In the genomic region with DNA sequence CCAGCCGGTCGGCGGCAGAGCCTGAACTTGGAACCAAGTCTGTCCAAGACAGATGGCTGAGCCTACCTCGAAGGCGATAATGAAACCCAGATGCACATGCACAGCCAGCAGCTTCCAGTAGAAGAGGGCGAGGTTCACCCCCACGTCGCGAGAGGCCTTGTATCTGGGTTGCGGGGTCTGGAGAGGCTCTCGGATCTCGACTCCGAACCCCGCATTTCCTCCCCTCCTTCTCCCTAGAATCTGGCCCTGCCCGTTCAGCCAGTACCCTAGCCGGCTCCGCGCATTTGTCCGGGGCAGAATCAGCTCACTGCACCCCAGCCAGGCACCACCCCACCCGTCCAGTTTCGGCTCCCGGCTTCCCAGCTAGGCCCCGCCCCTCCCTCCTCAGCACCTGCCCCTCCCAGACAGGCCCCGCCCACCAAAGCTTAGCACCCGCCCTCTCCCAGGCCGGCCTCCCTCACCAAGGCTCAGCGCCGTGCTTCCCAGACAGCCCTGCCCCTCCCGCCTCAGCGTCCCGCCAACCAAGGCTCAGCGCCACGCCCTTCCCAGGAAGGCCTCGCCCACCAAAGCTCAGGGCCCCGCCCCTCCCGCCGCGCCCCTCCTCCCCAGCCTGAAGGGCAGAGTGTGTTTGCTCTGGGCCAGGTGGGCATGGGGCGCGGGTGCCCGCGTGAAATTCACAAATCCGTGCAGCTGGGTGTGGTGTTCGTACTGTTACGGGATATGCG, we compare ENCODE assay signal across 8 cellular contexts. TPM values are rescaled to one million over a fixed set of nuclear protein-coding genes. Genes with fewer than 3 reads are reported as not detected.
DNase-seq lines count a peak whose midpoint lies in the region; ATAC-seq and TF ChIP-seq lines count a peak whose summit lies in the region.

No MANE protein-coding gene starts in this region.

- H3K79me2 ChIP-seq in DND-41 (ENCODE audit: insufficient read depth, low read length) (no peaks in the 10 kb centered on the region), GM23248 (ENCODE audit: insufficient read depth) (no peaks in the 10 kb centered on the region)

- H3K4me3 ChIP-seq in DND-41 (ENCODE audit: low read depth in 1 of 2, low read length in 2 of 2) (no peak overlapping the region), GM23248 (peak overlapping the region; percentile 62), neuron (ENCODE audit: low read length) (peak overlapping the region; percentile 31), stomach (peak overlapping the region; percentile 49 to 56 (median 52))

- no peaks in the 10 kb centered on the region for H3K36me3 ChIP-seq in DND-41 (ENCODE audit: insufficient read depth, low read length)
- no peaks in the 10 kb centered on the region for H3K36me3 ChIP-seq in GM23248 (ENCODE audit: low read depth)
- H3K36me3 ChIP-seq in neuron (ENCODE audit: insufficient read depth, low read length): no peaks in the 10 kb centered on the region
- no peaks in the 10 kb centered on the region for H3K36me3 ChIP-seq in stomach

- peak; percentile 95 for ATAC-seq in DND-41 (ENCODE audit: insufficient read depth, low read depth)

- H2AFZ ChIP-seq in DND-41 (ENCODE audit: low read depth, low read length) (no peak overlapping the region), GM23248 (peak overlapping the region; percentile 94), neuron (ENCODE audit: low read depth, low read length) (peak overlapping the region; percentile 30)

- in situ Hi-C loops in GM23248 (cut with MboI): no loop called here

- H3K4me2 ChIP-seq in DND-41 (ENCODE audit: insufficient read depth, low read length): no peak overlapping the region
- peak overlapping the region; percentile 80 for H3K4me2 ChIP-seq in GM23248 (ENCODE audit: unreplicated experiment)

- H3K9me3 ChIP-seq in DND-41 (ENCODE audit: insufficient read depth, low read length, severe bottlenecking) (no peaks in the 10 kb centered on the region), GM23248 (ENCODE audit: low read depth) (no peaks in the 10 kb centered on the region), neuron (ENCODE audit: low read length) (no peaks in the 10 kb centered on the region), stomach (no peaks in the 10 kb centered on the region)

- H3K9me2 ChIP-seq in GM23248 (ENCODE audit: insufficient read depth): no peaks in the 10 kb centered on the region

- peaks cover 5% of the 10 kb centered on the region; the same call in 1 of the 2 replicates for H3F3A ChIP-seq in GM23248 (ENCODE audit: insufficient read depth)

- H4K20me1 ChIP-seq in DND-41 (ENCODE audit: insufficient read depth, low read length) (no peaks in the 10 kb centered on the region), GM23248 (ENCODE audit: insufficient read depth) (no peaks in the 10 kb centered on the region)

- TF ChIP-seq POLR2A in stomach (IDR thresholded peaks at IDR 0.05): peak in 1 of 4 donors; percentile 35

- TF ChIP-seq CTCF in DND-41 (IDR thresholded peaks at IDR 0.05; ENCODE audit: borderline replicate concordance, extremely low read depth, low read length, poor library complexity, severe bottlenecking) (no peak), stomach (IDR thresholded peaks at IDR 0.05) (no peak)

- no peak overlapping the region for H3K9ac ChIP-seq in DND-41 (ENCODE audit: low read depth, low read length)
- H3K9ac ChIP-seq in GM23248: peak overlapping the region; percentile 54; the same call in 1 of the 2 replicates

- H3K27ac ChIP-seq in DND-41 (ENCODE audit: low read length) (no peak overlapping the region), GM23248 (no peak overlapping the region), stomach (peak overlapping the region; percentile 83 to 92 (median 85))

- TF ChIP-seq EP300 in stomach (IDR thresholded peaks at IDR 0.05): no peak

- intact Hi-C loops in stomach (cut with DNase I; ENCODE audit: low total_unique reads): no loop called here

- 3% methylated on average over 32 to 41 of the region's 46 CpGs for WGBS in GM23248 (ENCODE audit: low coverage in 1 of 2, low lambda C conversion rate in 2 of 2, missing lambda C conversion rate in 2 of 2), 2 experiments
- WGBS in stomach, 5 donors: 1 to 2% (median 2%) methylated on average over 23 to 46 of the region's 46 CpGs

- peak; percentile 80 for DNase-seq in DND-41
- peak; percentile 100 for DNase-seq in GM23248
- peak; percentile 97 for DNase-seq in LoVo (ENCODE audit: low spot score)
- peak; percentile 40 for DNase-seq in SIG-M5 (lab: John Stamatoyannopoulos, UW)
- DNase-seq in activated gamma-delta T cell treated with anti-CD3 and anti-CD28 coated beads, Interleukin-2, amount 50 U/mL, for 16 hours (ENCODE audit: low read depth): peak; percentile 84
- DNase-seq in foreskin melanocyte: peak; percentile 80
- peak; percentile 100 for DNase-seq in stomach

- no peaks in the 10 kb centered on the region for H3K27me3 ChIP-seq in DND-41 (ENCODE audit: insufficient read depth, low read length, poor library complexity)
- H3K27me3 ChIP-seq in GM23248 (replicated peaks; ENCODE audit: insufficient read depth): no peaks in the 10 kb centered on the region
- H3K27me3 ChIP-seq in neuron (ENCODE audit: insufficient read depth, low read length): peaks cover 31% of the 10 kb centered on the region
- no peaks in the 10 kb centered on the region for H3K27me3 ChIP-seq in stomach

- H3K4me1 ChIP-seq in DND-41 (ENCODE audit: insufficient read depth, low read length) (no peaks in the 10 kb centered on the region), GM23248 (ENCODE audit: insufficient read depth) (no peaks in the 10 kb centered on the region), neuron (ENCODE audit: insufficient read depth, low read length) (peaks cover 11% of the 10 kb centered on the region), stomach (peaks cover 14 to 36% (median 29%) of the 10 kb centered on the region in 4 donors)

RNA-seq across cellular contexts. Expression of a gene that starts 4.8 kb away (rescaled TPM):
- 8.6 and 12.1 TPM in 2 replicates for total RNA-seq in GM23248 (2014; rRNA removed; shearing (Covaris generic))
- polyA plus RNA-seq in GM23248 (2016; fragmentation: Nextera tagmentation; extraction: Ambion mirVana) (13.3 and 14.2 TPM in 2 replicates), stomach (10 to 100 TPM in 1 of 3 donors, 1 to 10 TPM in 2; 9.5 to 20.1 (median 9.5) TPM)
- 10 to 100 TPM in 2 of 5 donors, 1 to 10 TPM in 3; 3.5 to 17.4 (median 8.1) TPM for total RNA-seq in stomach

RNA-seq across cellular contexts. Expression of a gene that starts 19.8 kb away (rescaled TPM):
- total RNA-seq in GM23248 (2014; rRNA removed; shearing (Covaris generic)): 9.7 and 16.5 TPM in 2 replicates
- 2.6 and 3.5 TPM in 2 replicates for polyA plus RNA-seq in GM23248 (2016; fragmentation: Nextera tagmentation; extraction: Ambion mirVana)
- 10 to 100 TPM in 1 of 5 donors, 1 to 10 TPM in 2, under 1 TPM in 1, not detected in 1; 0.45 to 18.8 (median 2.7) TPM for total RNA-seq in stomach
- 1 to 10 TPM; 1.8 to 3.4 (median 2.3) TPM for polyA plus RNA-seq in stomach

Comparison
In these comparisons a context has a peak if more than half of its experiments do, and no peak if none do; other contexts are left out.
1. DNase-seq: peak in every context shown above with its lines; median percentile 100 in GM23248; 100 in stomach; 97 in LoVo; 84 in activated gamma-delta T cell treated with anti-CD3 and anti-CD28 coated beads, Interleukin-2, amount 50 U/mL, for 16 hours; 80 in DND-41; 80 in foreskin melanocyte; 40 in SIG-M5.
2. H3K27ac ChIP-seq: peak in stomach (5 of 5); none in DND-41 (single experiment) and GM23248 (single experiment).
3. H3K4me3 ChIP-seq: peak in GM23248 (single experiment), neuron (single experiment) and stomach (4 of 4); none in DND-41 (0 of 2).